18 cellular contexts compared by ENCODE assay signal in genomic region chr5:14362511-14362910, GRCh38.
A peak's percentile ranks its signal among the peaks of the same experiment; 100 is the strongest.
DNase-seq lines count a peak whose midpoint lies in the region; ATAC-seq, FAIRE-seq and TF ChIP-seq lines count a peak whose summit lies in the region.
"Had no signal": no experiment of that assay in that cellular context is flagged by ENCODE, and none has a peak within 500 bp of the region (broad histone marks: within the 10 kb centered on the region; RNA-seq: fewer than 3 reads in every experiment).

No MANE protein-coding gene starts in this region.

- no peak for TF ChIP-seq RAD21 in HepG2 (CRISPR knock-in tag; IDR thresholded peaks at IDR 0.05)

- H3K79me2 ChIP-seq in HepG2 (ENCODE audit: insufficient read depth, low read length), result no peaks in the 10 kb centered on the region

- H3K9me3 Mint-ChIP-seq in glutamatergic neuron (ENCODE audit: unreplicated experiment), result peaks cover 2% of the 10 kb centered on the region
- H3K9me3 Mint-ChIP-seq: CD4-positive, CD25-positive, alpha-beta regulatory T cell had no signal

- H3K4me1 ChIP-seq in right lobe of liver (no peaks in the 10 kb centered on the region), HepG2 (ENCODE audit: insufficient read depth, low read length) (no peaks in the 10 kb centered on the region), upper lobe of right lung (no peaks in the 10 kb centered on the region)
- H3K4me1 ChIP-seq: SJCRH30 had no signal

- FAIRE-seq in HepG2 (lab: Jason Lieb, UNC), result no peak
- FAIRE-seq: HTR-8/SVneo had no signal

- peaks cover 19% of the 10 kb centered on the region for H3K36me3 Mint-ChIP-seq in glutamatergic neuron (ENCODE audit: unreplicated experiment)
- H3K36me3 Mint-ChIP-seq: CD4-positive, CD25-positive, alpha-beta regulatory T cell had no signal

- H3K4me3 ChIP-seq in right lobe of liver (no peak overlapping the region), HepG2 (replicated peaks in 1 of 3; ENCODE audit: insufficient read depth in 1 of 3, low read depth in 2 of 3, low read length in 3 of 3) (no peak overlapping the region), upper lobe of right lung (no peak overlapping the region)
- H3K4me3 ChIP-seq: SJCRH30 had no signal

- TF ChIP-seq POLR2A in right lobe of liver (IDR thresholded peaks at IDR 0.05) (no peak), HepG2 (IDR thresholded peaks at IDR 0.05; ENCODE audit: insufficient read depth in 1 of 2, low read depth in 2 of 2, low read length in 2 of 2) (no peak)

- H3K4me3 Mint-ChIP-seq in glutamatergic neuron (ENCODE audit: unreplicated experiment), result peak overlapping the region; percentile 22
- H3K4me3 Mint-ChIP-seq: CD4-positive, CD25-positive, alpha-beta regulatory T cell had no signal

- ATAC-seq in right lobe of liver (peak in 3 of 4 donors; percentile 20 to 39 (median 31)), HepG2 (no peak), upper lobe of right lung (peak; percentile 63), GM19324 (IDR thresholded peaks at IDR 0.05; ENCODE audit: low FRiP score, unreplicated experiment) (no peak)
- ATAC-seq: PC-3 had no signal

- no peak for TF ChIP-seq EP300 in HepG2 (IDR thresholded peaks at IDR 0.05; ENCODE audit: low read depth in 2 of 2, low read length in 2 of 2)
- no peak for TF ChIP-seq EP300 in HepG2 (CRISPR knock-in tag; IDR thresholded peaks at IDR 0.05; ENCODE audit: borderline replicate concordance)

- POLR2A ChIA-PET in HepG2 (lab: Yijun Ruan, JAX), result no interaction called here

- peaks cover 12% of the 10 kb centered on the region for H3K27me3 Mint-ChIP-seq in glutamatergic neuron (ENCODE audit: unreplicated experiment)

- H2AFZ ChIP-seq in HepG2 (ENCODE audit: low read length), result no peak overlapping the region

- in situ Hi-C loops in HepG2 (cut with HindIII; ENCODE audit: extremely low pct_ligation_motif_present, low pct_unique_long_range_greater_than_20kb), result no loop called here

- H3K36me3 ChIP-seq in right lobe of liver, result peaks cover 0 to 77% (median 30%) of the 10 kb centered on the region in 4 donors
- H3K36me3 ChIP-seq in HepG2 (replicated peaks in 1 of 2; ENCODE audit: control insufficient read depth in 1 of 2, insufficient read depth in 2 of 2, low read length in 2 of 2), result peaks cover 39 to 75% of the 10 kb centered on the region in 2 experiments
- peaks cover 87% of the 10 kb centered on the region for H3K36me3 ChIP-seq in upper lobe of right lung

- peaks cover 13% of the 10 kb centered on the region for H3K4me1 Mint-ChIP-seq in glutamatergic neuron (ENCODE audit: low read depth, unreplicated experiment)

- peaks cover 8% of the 10 kb centered on the region for H4K20me1 ChIP-seq in HepG2 (ENCODE audit: insufficient read depth, low read length)

- CTCF ChIA-PET in HepG2 (lab: Yijun Ruan, JAX; ENCODE audit: low intra/inter-chr PET ratio, low total read pairs), result interaction anchor here (0.8 kb wide), 1 partner anchor 10 kb away, joined by 3 read pairs; no protein-coding TSS in a partner anchor

- intact Hi-C loops in right lobe of liver (cut with DNase I), result no loop called here
- intact Hi-C loops in HepG2 (cut with micrococcal nuclease; ENCODE audit: unreplicated experiment), result no loop called here
- intact Hi-C loops in upper lobe of right lung (cut with DNase I), result no loop called here

- DNase-seq in right lobe of liver (no peak), HepG2 (ENCODE audit: low spot score) (no peak), NOMO-1 treated with DMSO at 0.1 percent for 48 hours (lab: John Stamatoyannopoulos, UW; ENCODE audit: unreplicated experiment) (peak; percentile 70), glutamatergic neuron (peak; percentile 68), upper lobe of right lung (no peak), middle frontal gyrus (ENCODE audit: extremely low spot score, low spot score) (no peak), T-helper 9 cell (no peak)
- DNase-seq: CD4-positive, CD25-positive, alpha-beta regulatory T cell; DMS53; H7; NCI-H1092 treated with DMSO at 0.1 percent for 48 hours; NCI-H2081 treated with DMSO at 0.1 percent for 48 hours; NCI-H510A; PC-3; SJCRH30 had no signal

- 52% methylated on average over 9 of the region's 9 CpGs for WGBS in right lobe of liver (ENCODE audit: insufficient coverage, low coverage, low lambda C conversion rate, missing lambda C conversion rate)
- 98% methylated on average over 9 of the region's 9 CpGs for whole genome bisulfite sequencing in HepG2 (ENCODE audit: low lambda C conversion rate)

- no peak overlapping the region for H3K4me2 ChIP-seq in HepG2 (ENCODE audit: low read depth, low read length)

- no TSS peak for BruUV-seq in HepG2 (replicated peaks; lab: Mats Ljungman, UMichigan)

- H3K27ac ChIP-seq in right lobe of liver (no peak overlapping the region), HepG2 (ENCODE audit: extremely low read length, insufficient read depth, low read length) (no peak overlapping the region), upper lobe of right lung (no peak overlapping the region)
- H3K27ac ChIP-seq: RWPE1, SJCRH30 had no signal

- H3K27me3 ChIP-seq in right lobe of liver (no peaks in the 10 kb centered on the region), HepG2 (ENCODE audit: control insufficient read depth in 1 of 2, insufficient read depth in 2 of 2, low read length in 2 of 2) (no peaks in the 10 kb centered on the region), upper lobe of right lung (no peaks in the 10 kb centered on the region)
- H3K27me3 ChIP-seq: SJCRH30 had no signal

- no peaks in the 10 kb centered on the region for H3K9me3 ChIP-seq in right lobe of liver
- H3K9me3 ChIP-seq in HepG2 (ENCODE audit: low read length), result no peaks in the 10 kb centered on the region
- no peaks in the 10 kb centered on the region for H3K9me3 ChIP-seq in upper lobe of right lung
- H3K9me3 ChIP-seq: SJCRH30 had no signal

- no peak for TF ChIP-seq CTCF in right lobe of liver (IDR thresholded peaks at IDR 0.05)
- TF ChIP-seq CTCF in HepG2 (CRISPR knock-in tag; IDR thresholded peaks at IDR 0.05), result no peak
- TF ChIP-seq CTCF in glutamatergic neuron (IDR thresholded peaks at IDR 0.05; ENCODE audit: partially characterized antibody, unreplicated experiment), result no peak
- TF ChIP-seq CTCF in upper lobe of right lung (IDR thresholded peaks at IDR 0.05), result no peak

- H3K27ac Mint-ChIP-seq in glutamatergic neuron (ENCODE audit: unreplicated experiment), result no peak overlapping the region
- H3K27ac Mint-ChIP-seq: CD4-positive, CD25-positive, alpha-beta regulatory T cell had no signal

- no peak overlapping the region for H3K9ac ChIP-seq in HepG2 (ENCODE audit: insufficient read depth, low read depth, low read length)

TF ChIP-seq in HepG2, 621 proteins besides CTCF, POLR2A, EP300 and RAD21 (continues in another document):
- TF ChIP-seq, protein P1, sequence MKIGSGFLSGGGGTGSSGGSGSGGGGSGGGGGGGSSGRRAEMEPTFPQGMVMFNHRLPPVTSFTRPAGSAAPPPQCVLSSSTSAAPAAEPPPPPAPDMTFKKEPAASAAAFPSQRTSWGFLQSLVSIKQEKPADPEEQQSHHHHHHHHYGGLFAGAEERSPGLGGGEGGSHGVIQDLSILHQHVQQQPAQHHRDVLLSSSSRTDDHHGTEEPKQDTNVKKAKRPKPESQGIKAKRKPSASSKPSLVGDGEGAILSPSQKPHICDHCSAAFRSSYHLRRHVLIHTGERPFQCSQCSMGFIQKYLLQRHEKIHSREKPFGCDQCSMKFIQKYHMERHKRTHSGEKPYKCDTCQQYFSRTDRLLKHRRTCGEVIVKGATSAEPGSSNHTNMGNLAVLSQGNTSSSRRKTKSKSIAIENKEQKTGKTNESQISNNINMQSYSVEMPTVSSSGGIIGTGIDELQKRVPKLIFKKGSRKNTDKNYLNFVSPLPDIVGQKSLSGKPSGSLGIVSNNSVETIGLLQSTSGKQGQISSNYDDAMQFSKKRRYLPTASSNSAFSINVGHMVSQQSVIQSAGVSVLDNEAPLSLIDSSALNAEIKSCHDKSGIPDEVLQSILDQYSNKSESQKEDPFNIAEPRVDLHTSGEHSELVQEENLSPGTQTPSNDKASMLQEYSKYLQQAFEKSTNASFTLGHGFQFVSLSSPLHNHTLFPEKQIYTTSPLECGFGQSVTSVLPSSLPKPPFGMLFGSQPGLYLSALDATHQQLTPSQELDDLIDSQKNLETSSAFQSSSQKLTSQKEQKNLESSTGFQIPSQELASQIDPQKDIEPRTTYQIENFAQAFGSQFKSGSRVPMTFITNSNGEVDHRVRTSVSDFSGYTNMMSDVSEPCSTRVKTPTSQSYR (CRISPR knock-in tag; IDR thresholded peaks at IDR 0.05; ENCODE audit: borderline replicate concordance), result no peak
- no peak for TF ChIP-seq KLF16 (CRISPR knock-in tag; IDR thresholded peaks at IDR 0.05)

Comparison
In these comparisons a context has a peak if more than half of its experiments do, and no peak if none do; other contexts are left out.
1. ATAC-seq: peak in right lobe of liver (3 of 4) and upper lobe of right lung (single experiment); none in HepG2 (single experiment) and GM19324 (single experiment).
2. DNase-seq: peak in NOMO-1 treated with DMSO at 0.1 percent for 48 hours (single experiment) and glutamatergic neuron (single experiment); none in right lobe of liver (0 of 3), HepG2 (single experiment), upper lobe of right lung (single experiment), middle frontal gyrus (single experiment) and T-helper 9 cell (single experiment).